In genomic region chr11:47553417-47553746, GRCh38 we compare ENCODE assay signal across 8 cellular contexts. TPM values are rescaled to one million over a fixed set of nuclear protein-coding genes. Genes with fewer than 3 reads are reported as not detected.
DNase-seq lines count a peak whose midpoint lies in the region; ATAC-seq and TF ChIP-seq lines count a peak whose summit lies in the region.

No MANE protein-coding gene starts in this region.

- H3K27me3 Mint-ChIP-seq in CD8-positive, alpha-beta memory T cell = no peaks in the 10 kb centered on the region
- H3K27me3 Mint-ChIP-seq in IgD-negative memory B cell = no peaks in the 10 kb centered on the region
- H3K27me3 Mint-ChIP-seq in memory B cell = no peaks in the 10 kb centered on the region

- no peaks in the 10 kb centered on the region for H3K9me3 Mint-ChIP-seq in CD8-positive, alpha-beta memory T cell
- no peaks in the 10 kb centered on the region for H3K9me3 Mint-ChIP-seq in IgD-negative memory B cell
- H3K9me3 Mint-ChIP-seq in memory B cell = no peaks in the 10 kb centered on the region

- POLR2A ChIA-PET in CD8-positive, alpha-beta memory T cell (lab: Charles Lee) = interaction anchor here (1.1 to 2.3 kb wide), 3 partner anchors 11 to 162 kb away, joined by 4 to 10 read pairs (median 4); partner anchors contain the start of genes AGBL2 and PTPMT1

- no peaks in the 10 kb centered on the region for H3K36me3 ChIP-seq in CD8-positive, alpha-beta memory T cell (ENCODE audit: insufficient read depth, low read length)
- H3K36me3 ChIP-seq in breast epithelium = no peaks in the 10 kb centered on the region

- H3K9me3 ChIP-seq in CD8-positive, alpha-beta memory T cell (ENCODE audit: low read length) = no peaks in the 10 kb centered on the region
- H3K9me3 ChIP-seq in breast epithelium = no peaks in the 10 kb centered on the region

- H3K4me3 ChIP-seq in CD8-positive, alpha-beta memory T cell (ENCODE audit: low read length) = peak overlapping the region; percentile 66
- peak overlapping the region; percentile 84 to 98 (median 85) for H3K4me3 ChIP-seq in breast epithelium

- peak overlapping the region; percentile 82 to 100 (median 97) for H3K4me3 Mint-ChIP-seq in CD8-positive, alpha-beta memory T cell
- H3K4me3 Mint-ChIP-seq in IgD-negative memory B cell (peak overlapping the region; percentile 83 to 98 (median 97)), memory B cell (peak overlapping the region; percentile 99)

- peak overlapping the region in 7 of 8 donors; percentile 65 to 99 (median 84) for H3K27ac Mint-ChIP-seq in CD8-positive, alpha-beta memory T cell
- H3K27ac Mint-ChIP-seq in IgD-negative memory B cell = peak overlapping the region; percentile 82 to 98 (median 92)
- H3K27ac Mint-ChIP-seq in memory B cell = peak overlapping the region; percentile 97

- no peak for DNase-seq in CD8-positive, alpha-beta memory T cell
- DNase-seq in breast epithelium (ENCODE audit: low spot score in 2 of 2) (no peak), memory B cell (ENCODE audit: low spot score in 2 of 2) (no peak), NCI-H146 (lab: John Stamatoyannopoulos, UW) (no peak), T1000 (lab: John Stamatoyannopoulos, UW) (no peak), C1 segment of cervical spinal cord (lab: John Stamatoyannopoulos, UW) (no peak)

- CTCF ChIA-PET in CD8-positive, alpha-beta memory T cell (lab: Charles Lee) = interaction anchor here (0.7 to 1.6 kb wide), 11 partner anchors 9 to 127 kb away, joined by 3 to 18 read pairs (median 4); partner anchors contain the start of genes KBTBD4, NDUFS3, PSMC3 and PTPMT1

- TF ChIP-seq CTCF in breast epithelium (IDR thresholded peaks at IDR 0.05) = peak in 1 of 3 donors; percentile 14

- peak overlapping the region; percentile 38 for H3K27ac ChIP-seq in CD8-positive, alpha-beta memory T cell (ENCODE audit: low read depth, low read length)
- peak overlapping the region; percentile 94 for H3K27ac ChIP-seq in breast epithelium

- no peak for TF ChIP-seq POLR2A in breast epithelium (IDR thresholded peaks at IDR 0.05)

- peak; percentile 28 for ATAC-seq in GM21515 (IDR thresholded peaks at IDR 0.05; ENCODE audit: unreplicated experiment)
- peak; percentile 16 for ATAC-seq in memory B cell (ENCODE audit: low read depth)

- H3K36me3 Mint-ChIP-seq in CD8-positive, alpha-beta memory T cell = peaks cover 0 to 21% (median 3%) of the 10 kb centered on the region in 3 donors
- H3K36me3 Mint-ChIP-seq in IgD-negative memory B cell (no peaks in the 10 kb centered on the region), memory B cell (peaks cover 3% of the 10 kb centered on the region)

- no peaks in the 10 kb centered on the region for H3K27me3 ChIP-seq in CD8-positive, alpha-beta memory T cell (ENCODE audit: insufficient read depth, low read length, poor library complexity, severe bottlenecking)
- H3K27me3 ChIP-seq in breast epithelium = no peaks in the 10 kb centered on the region

- intact Hi-C loops in breast epithelium (cut with DNase I; ENCODE audit: low total_unique reads) = no loop called here

- peaks cover 39% of the 10 kb centered on the region for H3K4me1 ChIP-seq in CD8-positive, alpha-beta memory T cell (ENCODE audit: insufficient read depth, low read length)
- H3K4me1 ChIP-seq in breast epithelium = no peaks in the 10 kb centered on the region

- H3K4me1 Mint-ChIP-seq in CD8-positive, alpha-beta memory T cell = peaks cover 35 to 49% (median 49%) of the 10 kb centered on the region in 3 donors
- peaks cover 21 to 29% (median 25%) of the 10 kb centered on the region in 3 donors for H3K4me1 Mint-ChIP-seq in IgD-negative memory B cell
- H3K4me1 Mint-ChIP-seq in memory B cell = peaks cover 23% of the 10 kb centered on the region

RNA-seq across cellular contexts. Expression of gene CELF1, which starts 0.5 kb away (rescaled TPM):
- total RNA-seq in CD8-positive, alpha-beta memory T cell = 100 to 1,000 TPM; 160 to 168 TPM
- 80.8 TPM for polyA plus RNA-seq in CD8-positive, alpha-beta memory T cell
- polyA plus RNA-seq in IgD-negative memory B cell = 78.6 TPM
- 100 to 1,000 TPM in 2 of 3 donors, 10 to 100 TPM in 1; 94.1 to 117 (median 114) TPM for total RNA-seq in breast epithelium

RNA-seq across cellular contexts. Expression of gene PTPMT1, which starts 12.0 kb away (rescaled TPM):
- 10 to 100 TPM; 53.3 to 53.8 TPM for total RNA-seq in CD8-positive, alpha-beta memory T cell
- 71.2 TPM for polyA plus RNA-seq in CD8-positive, alpha-beta memory T cell
- polyA plus RNA-seq in IgD-negative memory B cell = 49.5 TPM
- total RNA-seq in breast epithelium = 100 to 1,000 TPM; 130 to 139 (median 137) TPM

RNA-seq across cellular contexts. Expression of gene KBTBD4, which starts 25.4 kb away (rescaled TPM):
- total RNA-seq in CD8-positive, alpha-beta memory T cell = 10 to 100 TPM; 24.8 to 26.4 TPM
- 46.5 TPM for polyA plus RNA-seq in CD8-positive, alpha-beta memory T cell
- polyA plus RNA-seq in IgD-negative memory B cell = 41.6 TPM
- 10 to 100 TPM; 26.6 to 31.5 (median 26.9) TPM for total RNA-seq in breast epithelium

RNA-seq across cellular contexts. Expression of gene NDUFS3, which starts 25.5 kb away (rescaled TPM):
- 100 to 1,000 TPM; 147 to 157 TPM for total RNA-seq in CD8-positive, alpha-beta memory T cell
- polyA plus RNA-seq in CD8-positive, alpha-beta memory T cell = 98.9 TPM
- 105 TPM for polyA plus RNA-seq in IgD-negative memory B cell
- total RNA-seq in breast epithelium = 10 to 100 TPM; 49.0 to 59.7 (median 49.2) TPM

RNA-seq across cellular contexts. Expression of gene FAM180B, which starts 33.1 kb away (rescaled TPM):
- under 1 TPM in 1 of 2 experiments, not detected in 1; 0.20 TPM for total RNA-seq in CD8-positive, alpha-beta memory T cell
- polyA plus RNA-seq in CD8-positive, alpha-beta memory T cell = not detected
- not detected for polyA plus RNA-seq in IgD-negative memory B cell
- 10 to 100 TPM in 1 of 3 donors, not detected in 2; 11.2 TPM for total RNA-seq in breast epithelium
